18 cellular contexts compared by ENCODE assay signal in genomic region chr10:129833366-129833765, GRCh38.
"Had no signal": no experiment of that assay in that cellular context is flagged by ENCODE, and none has a peak within 500 bp of the region (broad histone marks: within the 10 kb centered on the region; RNA-seq: fewer than 3 reads in every experiment).

No MANE protein-coding gene starts in this region.

- ATAC-seq: left cardiac atrium; left lung; mucosa of descending colon; naive thymus-derived CD8-positive, alpha-beta T cell; right cardiac atrium; stimulated activated naive CD8-positive, alpha-beta T cell treated with anti-CD3 and anti-CD28 coated beads, Interleukin-15, Interleukin-2, amounts not matched to agents 100 U/mL and 50 U/mL, for 24 hours had no signal

- DNase-seq: cortex of kidney; effector CD4-positive, alpha-beta T cell; hippocampal formation; left cardiac atrium; mesenchymal stem cell; mucosa of descending colon; naive thymus-derived CD8-positive, alpha-beta T cell; nephron progenitor cell; occipital lobe; ovary; psoas muscle; sigmoid colon; stimulated activated CD4-positive, alpha-beta T cell treated with anti-CD3 and anti-CD28 coated beads, Interleukin-2, amount 100 ng/mL, for 24 hours; stimulated activated CD4-positive, alpha-beta T cell treated with anti-CD3 and anti-CD28 coated beads, Interleukin-4, amount 100 ng/mL, for 24 hours; stimulated activated naive CD8-positive, alpha-beta T cell treated with anti-CD3 and anti-CD28 coated beads, Interleukin-15, Interleukin-2, amounts not matched to agents 100 U/mL and 50 U/mL, for 24 hours; upper lobe of left lung had no signal
